In the genomic region with DNA sequence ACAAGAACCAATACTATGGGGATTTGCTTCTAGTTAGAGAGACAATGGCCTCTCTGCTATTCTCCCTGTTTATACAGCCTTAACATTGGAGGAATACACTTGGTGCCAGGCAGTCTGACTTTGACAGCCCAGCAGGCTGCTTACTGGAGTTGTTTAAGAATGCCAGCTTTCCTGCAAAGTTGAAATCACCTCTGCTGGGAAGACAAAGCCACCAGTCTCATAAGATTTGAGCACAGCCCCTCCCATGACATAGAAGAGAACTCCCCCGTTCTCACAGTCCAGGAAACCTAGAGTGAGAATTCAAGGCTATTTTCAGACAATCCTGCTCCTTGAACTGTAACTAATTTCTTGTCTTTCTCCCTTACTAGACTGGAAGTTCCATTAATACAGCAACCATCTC, we compare ENCODE assay signal across 16 cellular contexts. TPM values are rescaled to one million over a fixed set of nuclear protein-coding genes. Genes with fewer than 3 reads are reported as not detected.
"Had no signal": no experiment of that assay in that cellular context is flagged by ENCODE, and none has a peak within 500 bp of the region (broad histone marks: within the 10 kb centered on the region; RNA-seq: fewer than 3 reads in every experiment).

No MANE protein-coding gene starts in this region.

- H3K4me3 ChIP-seq: dorsolateral prefrontal cortex, right lobe of liver, spleen, tibial artery, uterus had no signal

- ATAC-seq: naive thymus-derived CD4-positive, alpha-beta T cell; SK-N-SH treated with all-trans-retinoic acid at 6 μM for 48 hours had no signal

- H3K9me3 ChIP-seq: right lobe of liver, spleen, tibial artery, uterus had no signal

- DNase-seq: activated CD4-positive, alpha-beta T cell treated with anti-CD3 and anti-CD28 coated beads for 1 hour; activated CD4-positive, alpha-beta T cell treated with anti-CD3 and anti-CD28 coated beads, Interleukin-2, amount 50 U/mL, for 48 hours; activated naive CD4-positive, alpha-beta T cell treated with Interleukin-2 at 50 U/mL for 16 hours; dorsolateral prefrontal cortex; immature natural killer cell; left colon; naive thymus-derived CD4-positive, alpha-beta T cell; right lobe of liver; spleen; stimulated activated CD4-positive, alpha-beta T cell treated with anti-CD3 and anti-CD28 coated beads, Interleukin-1b, Interleukin-23, amount 100 ng/mL, for 48 hours; stimulated activated naive CD8-positive, alpha-beta T cell treated with anti-CD3 and anti-CD28 coated beads, Interleukin-15, amount 100 ng/mL, for 72 hours; tibial artery; uterus had no signal

- H3K27me3 ChIP-seq: dorsolateral prefrontal cortex, right lobe of liver, spleen, tibial artery, uterus had no signal

- H3K27ac ChIP-seq: dorsolateral prefrontal cortex, right lobe of liver, spleen, tibial artery, uterus, VCaP had no signal

- H3K36me3 ChIP-seq: right lobe of liver, spleen, tibial artery, uterus had no signal

- H3K4me1 ChIP-seq: spleen, uterus had no signal

RNA-seq across cellular contexts. Expression of gene CATSPERB, which starts 21.1 kb away (rescaled TPM):
- total RNA-seq: glomerular endothelial cell had no signal
